ENCODE assay signal across 12 cellular contexts in genomic region chr10:26567349-26567721, GRCh38.
DNase-seq lines count a peak whose midpoint lies in the region; ATAC-seq, FAIRE-seq and TF ChIP-seq lines count a peak whose summit lies in the region.
"Had no signal": no experiment of that assay in that cellular context is flagged by ENCODE, and none has a peak within 500 bp of the region (broad histone marks: within the 10 kb centered on the region; RNA-seq: fewer than 3 reads in every experiment).

No MANE protein-coding gene starts in this region.

- ATAC-seq in HG03439 (IDR thresholded peaks at IDR 0.05; ENCODE audit: unreplicated experiment) (no peak), left colon (no peak)
- ATAC-seq: activated naive CD4-positive, alpha-beta T cell treated with anti-CD3 and anti-CD28 coated beads, Interleukin-2, amount 50 U/mL, for 72 hours; GM12878 had no signal

- POLR2A ChIA-PET in endothelial cell of umbilical vein (lab: Charles Lee): no interaction called here

- H2BK5ac ChIP-seq in neuronal stem cell (ENCODE audit: low read length): no peak overlapping the region

- no peak overlapping the region for H2BK15ac ChIP-seq in neuronal stem cell (ENCODE audit: low read length)

- H2BK120ac ChIP-seq in neuronal stem cell (ENCODE audit: low read depth, low read length): no peak overlapping the region

- H2AFZ ChIP-seq in endothelial cell of umbilical vein (ENCODE audit: low read depth, low read length) (peak overlapping the region; percentile 3), neuronal stem cell (ENCODE audit: low read length) (peak overlapping the region; percentile 80)

- WGBS in neuronal stem cell (ENCODE audit: extremely low coverage in 2 of 2, insufficient read length in 2 of 2, insufficient replicate concordance in 1 of 2), 2 donors: no CpG with 5 or more reads among the region's 11 CpGs

- peak overlapping the region; percentile 18 for H3K9ac ChIP-seq in HUES6 (ENCODE audit: low read length)
- no peak overlapping the region for H3K9ac ChIP-seq in endothelial cell of umbilical vein (replicated peaks; ENCODE audit: extremely low read depth, insufficient read depth, low read length)
- no peak overlapping the region for H3K9ac ChIP-seq in neuronal stem cell (ENCODE audit: low read depth, low read length, poor library complexity)

- no peaks in the 10 kb centered on the region for H3K9me1 ChIP-seq in endothelial cell of umbilical vein (replicated peaks; ENCODE audit: control insufficient read depth, extremely low read depth, insufficient read depth, low read length)

- no peaks in the 10 kb centered on the region for H3K79me1 ChIP-seq in neuronal stem cell (ENCODE audit: low read depth, low read length)

- no peak for TF ChIP-seq CTCF in endothelial cell of umbilical vein (IDR thresholded peaks at IDR 0.05; ENCODE audit: extremely low read depth in 1 of 2, insufficient read depth in 1 of 2, low read depth in 1 of 2, low read length in 2 of 2)

- H3K4me3 ChIP-seq in HUES6 (ENCODE audit: low read depth, low read length) (peak overlapping the region; percentile 54), endothelial cell of umbilical vein (replicated peaks in 1 of 3; ENCODE audit: insufficient read depth in 1 of 3, low read depth in 1 of 3, low read length in 3 of 3) (peak overlapping the region in 1 of 3 experiments; percentile 30), neuronal stem cell (ENCODE audit: low read length in 2 of 2) (peak overlapping the region in 1 of 2 donors; percentile 37)
- H3K4me3 ChIP-seq: GM12878 had no signal

- H3K27ac ChIP-seq in HUES6 (ENCODE audit: low read depth, low read length) (no peak overlapping the region), endothelial cell of umbilical vein (ENCODE audit: insufficient read depth, low read depth, low read length) (no peak overlapping the region), neuronal stem cell (replicated peaks; ENCODE audit: low read length) (no peak overlapping the region)

- H2AK5ac ChIP-seq in neuronal stem cell (ENCODE audit: low read depth, low read length): no peak overlapping the region

- no TSS peak for BruUV-seq in endothelial cell of umbilical vein (replicated peaks; lab: Mats Ljungman, UMichigan)

- FAIRE-seq in endothelial cell of umbilical vein (lab: Jason Lieb, UNC): no peak
- FAIRE-seq in GM19239 (lab: Jason Lieb, UNC): no peak
- FAIRE-seq: GM12878 had no signal

- peak; percentile 21 for DNase-seq in AG08396 (ENCODE audit: low spot score)
- no peak for DNase-seq in endothelial cell of umbilical vein (ENCODE audit: low read depth, low spot score)
- DNase-seq in neuronal stem cell (ENCODE audit: low spot score): no peak
- DNase-seq in CD1c-positive myeloid dendritic cell (ENCODE audit: extremely low spot score): no peak
- DNase-seq in GM19239 (ENCODE audit: insufficient read length, low spot score): no peak
- DNase-seq in left colon: no peak
- DNase-seq: activated CD4-positive, alpha-beta T cell treated with anti-CD3 and anti-CD28 coated beads for 4 hours; erythroblast had no signal

- H3K36me3 ChIP-seq in HUES6 (ENCODE audit: control insufficient read depth, insufficient read depth, low read length) (no peaks in the 10 kb centered on the region), endothelial cell of umbilical vein (ENCODE audit: control insufficient read depth in 2 of 2, extremely low read depth in 1 of 2, insufficient read depth in 2 of 2, low read length in 2 of 2) (no peaks in the 10 kb centered on the region), neuronal stem cell (replicated peaks in 1 of 2; ENCODE audit: control insufficient read depth in 2 of 2, insufficient read depth in 2 of 2, low read length in 2 of 2) (no peaks in the 10 kb centered on the region)

- CTCF ChIA-PET in endothelial cell of umbilical vein (lab: Charles Lee): no interaction called here

- H3K4ac ChIP-seq in neuronal stem cell (ENCODE audit: low read length): no peak overlapping the region

- no peaks in the 10 kb centered on the region for H3K4me1 ChIP-seq in HUES6 (ENCODE audit: control insufficient read depth, insufficient read depth, low read length)
- H3K4me1 ChIP-seq in endothelial cell of umbilical vein (ENCODE audit: control insufficient read depth, extremely low read depth, insufficient read depth, low read length): no peaks in the 10 kb centered on the region
- peaks cover 0 to 2% of the 10 kb centered on the region in 2 donors for H3K4me1 ChIP-seq in neuronal stem cell (ENCODE audit: control insufficient read depth in 2 of 2, insufficient read depth in 1 of 2, low read depth in 1 of 2, low read length in 2 of 2)

- no peak overlapping the region for H4K91ac ChIP-seq in neuronal stem cell (ENCODE audit: low read depth, low read length, poor library complexity)

- no peaks in the 10 kb centered on the region for H3K9me3 ChIP-seq in HUES6 (ENCODE audit: control insufficient read depth, insufficient read depth, low read depth, low read length)
- no peaks in the 10 kb centered on the region for H3K9me3 ChIP-seq in endothelial cell of umbilical vein (replicated peaks; ENCODE audit: control insufficient read depth, insufficient read depth, low read length)
- H3K9me3 ChIP-seq in neuronal stem cell (replicated peaks in 1 of 2; ENCODE audit: control insufficient read depth in 2 of 2, insufficient read depth in 1 of 2, low read depth in 1 of 2, low read length in 2 of 2): no peaks in the 10 kb centered on the region

- H3K27me3 ChIP-seq in HUES6 (ENCODE audit: control insufficient read depth, insufficient read depth, low read length): peaks cover 5% of the 10 kb centered on the region; the same call in 1 of the 2 replicates
- H3K27me3 ChIP-seq in endothelial cell of umbilical vein (ENCODE audit: control insufficient read depth in 2 of 2, insufficient read depth in 2 of 2, low read length in 2 of 2): peaks cover 4 to 19% of the 10 kb centered on the region in 2 experiments
- peaks cover 0 to 33% (median 14%) of the 10 kb centered on the region in 3 experiments for H3K27me3 ChIP-seq in neuronal stem cell (ENCODE audit: control insufficient read depth in 3 of 3, insufficient read depth in 3 of 3, low read depth in 1 of 3, low read length in 3 of 3)

- H4K20me1 ChIP-seq in endothelial cell of umbilical vein (replicated peaks; ENCODE audit: control insufficient read depth, extremely low read depth, insufficient read depth, low read length): no peaks in the 10 kb centered on the region

- no peak overlapping the region for H3K18ac ChIP-seq in neuronal stem cell (ENCODE audit: low read length)

- H3K23ac ChIP-seq in neuronal stem cell (ENCODE audit: low read depth, low read length, poor library complexity): no peak overlapping the region

- no peak overlapping the region for H4K8ac ChIP-seq in neuronal stem cell (ENCODE audit: low read depth, low read length)

- H3K4me2 ChIP-seq in endothelial cell of umbilical vein (ENCODE audit: insufficient read depth, low read length) (no peak overlapping the region), neuronal stem cell (ENCODE audit: insufficient read depth, low read length, poor library complexity, severe bottlenecking) (peak overlapping the region; percentile 66)

- dilution Hi-C loops in endothelial cell of umbilical vein (cut with MboI; ENCODE audit: extremely low pct_ligation_motif_present, low sequenced_read_pairs): no loop called here

- no peaks in the 10 kb centered on the region for H3K79me2 ChIP-seq in endothelial cell of umbilical vein (ENCODE audit: control insufficient read depth, insufficient read depth, low read length)

- no peak overlapping the region for H3K14ac ChIP-seq in neuronal stem cell (ENCODE audit: low read length)

- TF ChIP-seq POLR2A in endothelial cell of umbilical vein (IDR thresholded peaks at IDR 0.05; ENCODE audit: low read depth, low read length): no peak

- H2BK12ac ChIP-seq in neuronal stem cell (ENCODE audit: low read length): no peak overlapping the region

- intact Hi-C loops in endothelial cell of umbilical vein (cut with micrococcal nuclease): no loop called here
- intact Hi-C loops in left colon (cut with DNase I, micrococcal nuclease): no loop called here

TF ChIP-seq in endothelial cell of umbilical vein, 7 proteins besides CTCF, POLR2A, EP300 and RAD21:
- TF ChIP-seq EZH2 (IDR thresholded peaks at IDR 0.05; ENCODE audit: borderline replicate concordance, low read depth, low read length, severe bottlenecking) (peak; percentile 62), FOS (IDR thresholded peaks at IDR 0.05; ENCODE audit: borderline replicate concordance, insufficient read depth, low read length) (no peak)
